Comparison of ENCODE assay signal across 17 cellular contexts in genomic region chr6:1627884-1628550, GRCh38. TPM values are rescaled to one million over a fixed set of nuclear protein-coding genes. Genes with fewer than 3 reads are reported as not detected.
DNase-seq lines count a peak whose midpoint lies in the region; ATAC-seq and TF ChIP-seq lines count a peak whose summit lies in the region.
"Had no signal": no experiment of that assay in that cellular context is flagged by ENCODE, and none has a peak within 500 bp of the region (broad histone marks: within the 10 kb centered on the region; RNA-seq: fewer than 3 reads in every experiment).

No MANE protein-coding gene starts in this region.

- no peaks in the 10 kb centered on the region for H3K9me3 ChIP-seq in ascending aorta

- H3K4me1 ChIP-seq in ascending aorta = peaks cover 2 to 28% of the 10 kb centered on the region in 2 donors

- H3K36me3 Mint-ChIP-seq in endothelial cell (ENCODE audit: low read depth, unreplicated experiment) (peaks cover 3% of the 10 kb centered on the region), osteocyte (ENCODE audit: unreplicated experiment) (peaks cover 14% of the 10 kb centered on the region)

- intact Hi-C loops in ascending aorta (cut with DNase I) = loop anchor here (5.0 kb wide), 1 partner anchor 189 kb away; no protein-coding TSS in a partner anchor

- in situ Hi-C loops in G401 (cut with HindIII; ENCODE audit: low sequenced_read_pairs) = no loop called here

- H3K4me3 ChIP-seq in ascending aorta = peak overlapping the region in 1 of 2 donors; percentile 94

- H3K27me3 Mint-ChIP-seq in endothelial cell (ENCODE audit: unreplicated experiment) = peaks cover 7% of the 10 kb centered on the region
- H3K27me3 Mint-ChIP-seq in osteocyte (ENCODE audit: unreplicated experiment) = no peaks in the 10 kb centered on the region

- no peak for DNase-seq in ascending aorta (ENCODE audit: low spot score in 2 of 2)
- no peak for DNase-seq in endothelial cell (ENCODE audit: low spot score)
- no peak for DNase-seq in osteocyte (ENCODE audit: extremely low spot score, unreplicated experiment)
- DNase-seq in G401 (ENCODE audit: low spot score) = no peak
- DNase-seq in GM19238 (ENCODE audit: insufficient read length, low spot score) = no peak
- DNase-seq in NCI-H526 (lab: John Stamatoyannopoulos, UW) = no peak
- DNase-seq: CD4-positive, CD25-positive, alpha-beta regulatory T cell; EL; H9; Kasumi-1; MM.1S; NCI-H1092 treated with DMSO at 0.1 percent for 48 hours; NCI-H1694; NCI-H524 treated with DMSO at 0.1 percent for 48 hours; SHP77 treated with DMSO at 0.1 percent for 48 hours had no signal

- H3K4me3 Mint-ChIP-seq in endothelial cell (ENCODE audit: unreplicated experiment) (no peak overlapping the region), osteocyte (ENCODE audit: unreplicated experiment) (no peak overlapping the region)
- H3K4me3 Mint-ChIP-seq: CD4-positive, CD25-positive, alpha-beta regulatory T cell; H9; IgD-negative memory B cell had no signal

- H3K36me3 ChIP-seq in ascending aorta = no peaks in the 10 kb centered on the region

- no peaks in the 10 kb centered on the region for H3K27me3 ChIP-seq in ascending aorta

- H3K27ac Mint-ChIP-seq in endothelial cell (ENCODE audit: unreplicated experiment) (peak overlapping the region; percentile 0), osteocyte (ENCODE audit: unreplicated experiment) (peak overlapping the region; percentile 97)
- H3K27ac Mint-ChIP-seq: CD4-positive, CD25-positive, alpha-beta regulatory T cell; IgD-negative memory B cell had no signal

- peak overlapping the region; percentile 96 to 100 for H3K27ac ChIP-seq in ascending aorta

- no peak for ATAC-seq in HG03439 (IDR thresholded peaks at IDR 0.05; ENCODE audit: unreplicated experiment)

- H3K4me1 Mint-ChIP-seq in endothelial cell (ENCODE audit: unreplicated experiment) = peaks cover 73% of the 10 kb centered on the region
- peaks cover 57% of the 10 kb centered on the region for H3K4me1 Mint-ChIP-seq in osteocyte (ENCODE audit: unreplicated experiment)

- no peak for TF ChIP-seq CTCF in ascending aorta (IDR thresholded peaks at IDR 0.05)
- TF ChIP-seq CTCF in endothelial cell (IDR thresholded peaks at IDR 0.05; ENCODE audit: unreplicated experiment) = no peak
- TF ChIP-seq CTCF in osteocyte (IDR thresholded peaks at IDR 0.05) = no peak

- H3K9me3 Mint-ChIP-seq in endothelial cell (ENCODE audit: unreplicated experiment) = no peaks in the 10 kb centered on the region
- no peaks in the 10 kb centered on the region for H3K9me3 Mint-ChIP-seq in osteocyte (ENCODE audit: unreplicated experiment)
- H3K9me3 Mint-ChIP-seq: H9, IgD-negative memory B cell had no signal

RNA-seq across cellular contexts. Expression of gene FOXC1, which starts 18.3 kb away (rescaled TPM):
- 125 TPM for total RNA-seq in ascending aorta
- total RNA-seq in endothelial cell (ENCODE audit: unreplicated experiment) = 112 TPM
- total RNA-seq in osteocyte = 106 and 108 TPM in 2 replicates
- 10.2 and 11.4 TPM in 2 replicates for total RNA-seq in G401 (2014; rRNA removed; shearing (Covaris generic))
- total RNA-seq: CD4-positive, CD25-positive, alpha-beta regulatory T cell; H9 had no signal
